In the genomic region with DNA sequence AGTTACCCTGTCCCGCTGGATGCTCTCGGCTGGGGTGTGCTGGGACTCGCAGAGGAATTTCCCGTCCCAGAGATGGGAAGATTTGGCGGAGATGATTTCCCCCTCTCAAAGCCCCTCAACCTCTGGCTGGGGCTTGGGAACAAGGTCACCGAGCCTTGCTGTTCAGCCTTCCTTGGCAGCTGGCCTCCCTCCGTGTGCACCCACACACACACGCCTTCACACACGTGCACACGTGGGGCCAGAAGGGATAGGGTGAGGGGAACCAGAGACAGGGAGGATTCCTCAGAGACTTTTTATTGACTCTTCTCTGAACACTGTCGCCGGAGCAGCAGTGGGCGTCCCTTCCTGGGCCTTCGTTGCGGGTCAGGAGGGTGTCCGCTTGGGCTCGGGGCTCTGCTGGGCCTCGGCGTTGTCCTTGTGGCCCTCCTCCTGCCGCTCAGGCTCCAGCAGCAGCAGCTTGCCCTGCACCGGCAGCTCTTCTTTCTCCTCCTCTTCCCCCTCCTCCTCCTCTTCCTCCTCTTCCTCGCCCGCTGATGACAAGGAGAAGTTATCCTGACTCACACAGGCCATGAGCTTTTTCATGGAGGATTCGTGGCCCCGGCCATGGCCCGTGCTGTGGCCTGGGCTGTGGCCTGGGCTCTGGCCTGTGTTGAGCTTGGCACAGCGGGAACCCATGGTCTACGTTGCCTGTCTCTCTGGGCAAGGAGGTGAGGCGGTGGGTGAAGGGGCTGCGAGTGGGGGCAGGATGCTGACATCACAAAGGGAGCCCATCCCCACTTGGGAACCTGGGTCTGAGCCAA, we compare ENCODE assay signal across 17 cellular contexts. TPM values are rescaled to one million over a fixed set of nuclear protein-coding genes. Genes with fewer than 3 reads are reported as not detected.
"Had no signal": no experiment of that assay in that cellular context is flagged by ENCODE, and none has a peak within 500 bp of the region (broad histone marks: within the 10 kb centered on the region; RNA-seq: fewer than 3 reads in every experiment).

A gene with protein sequence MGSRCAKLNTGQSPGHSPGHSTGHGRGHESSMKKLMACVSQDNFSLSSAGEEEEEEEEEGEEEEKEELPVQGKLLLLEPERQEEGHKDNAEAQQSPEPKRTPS (minus strand): TSS at position 709 of the 800 bp plus-strand sequence. CDS start 34 bp downstream, at position 675.

- H3K27me3 ChIP-seq: colonic mucosa, SJSA1, tibial nerve had no signal

- ATAC-seq: naive thymus-derived CD4-positive, alpha-beta T cell had no signal

- H3K9me3 ChIP-seq: colonic mucosa, lower lobe of right lung, SJSA1, tibial nerve had no signal

- DNase-seq: activated CD4-positive, alpha-beta T cell treated with anti-CD3 and anti-CD28 coated beads, Interleukin-2, amount 50 U/mL, for 4 hours; activated CD4-positive, CD25-positive, alpha-beta regulatory T cell treated with anti-CD3 and anti-CD28 coated beads, Interleukin-2, amount 50 U/mL, for 72 hours; activated CD8-positive, alpha-beta memory T cell treated with anti-CD3 and anti-CD28 coated beads, Interleukin-2, amount 50 U/mL, for 48 hours; activated naive CD4-positive, alpha-beta T cell; caudate nucleus; colonic mucosa; effector CD8-positive, alpha-beta T cell; hippocampal formation; lower lobe of right lung; naive thymus-derived CD4-positive, alpha-beta T cell had no signal

- H3K9me3 Mint-ChIP-seq: activated T-helper 1 cell treated with anti-CD3 and anti-CD28 coated beads, Interleukin-12 subunit alpha, Interleukin-12 subunit beta, Interleukin-2, Interleukin-4 antibody, amounts not matched to agents 30 ng/mL and 10 ng/mL and 1 ng/mL, durations not matched to agents 14 hours and 24 hours and 36 hours had no signal

- H3K27ac ChIP-seq: colonic mucosa, epithelial cell of prostate, lower lobe of right lung, SJSA1, tibial nerve had no signal

- H3K4me3 Mint-ChIP-seq: activated T-helper 1 cell treated with anti-CD3 and anti-CD28 coated beads, Interleukin-12 subunit alpha, Interleukin-12 subunit beta, Interleukin-2, Interleukin-4 antibody, amounts not matched to agents 30 ng/mL and 10 ng/mL and 1 ng/mL, durations not matched to agents 14 hours and 24 hours and 36 hours; naive thymus-derived CD4-positive, alpha-beta T cell had no signal

- H3K4me1 ChIP-seq: colonic mucosa, lower lobe of right lung, tibial nerve had no signal

- H3K4me3 ChIP-seq: colonic mucosa, lower lobe of right lung, SJSA1, tibial nerve had no signal

- H3K27ac Mint-ChIP-seq: activated T-helper 1 cell treated with anti-CD3 and anti-CD28 coated beads, Interleukin-12 subunit alpha, Interleukin-12 subunit beta, Interleukin-2, Interleukin-4 antibody, amounts not matched to agents 30 ng/mL and 10 ng/mL and 1 ng/mL, durations not matched to agents 14 hours and 24 hours and 36 hours had no signal

- H3K36me3 ChIP-seq: colonic mucosa, lower lobe of right lung, SJSA1, tibial nerve had no signal

RNA-seq across cellular contexts. Expression of the gene that starts here (rescaled TPM):
- total RNA-seq: activated T-helper 1 cell treated with anti-CD3 and anti-CD28 coated beads, Interleukin-12 subunit alpha, Interleukin-12 subunit beta, Interleukin-2, Interleukin-4 antibody, amounts not matched to agents 30 ng/mL and 10 ng/mL and 1 ng/mL, durations not matched to agents 14 hours and 24 hours and 36 hours; colonic mucosa; lower lobe of right lung; mononuclear cell; naive thymus-derived CD4-positive, alpha-beta T cell; osteocyte; SJSA1; skeletal muscle tissue; tibial nerve had no signal
- polyA plus RNA-seq: naive thymus-derived CD4-positive, alpha-beta T cell had no signal
